In the genomic region with DNA sequence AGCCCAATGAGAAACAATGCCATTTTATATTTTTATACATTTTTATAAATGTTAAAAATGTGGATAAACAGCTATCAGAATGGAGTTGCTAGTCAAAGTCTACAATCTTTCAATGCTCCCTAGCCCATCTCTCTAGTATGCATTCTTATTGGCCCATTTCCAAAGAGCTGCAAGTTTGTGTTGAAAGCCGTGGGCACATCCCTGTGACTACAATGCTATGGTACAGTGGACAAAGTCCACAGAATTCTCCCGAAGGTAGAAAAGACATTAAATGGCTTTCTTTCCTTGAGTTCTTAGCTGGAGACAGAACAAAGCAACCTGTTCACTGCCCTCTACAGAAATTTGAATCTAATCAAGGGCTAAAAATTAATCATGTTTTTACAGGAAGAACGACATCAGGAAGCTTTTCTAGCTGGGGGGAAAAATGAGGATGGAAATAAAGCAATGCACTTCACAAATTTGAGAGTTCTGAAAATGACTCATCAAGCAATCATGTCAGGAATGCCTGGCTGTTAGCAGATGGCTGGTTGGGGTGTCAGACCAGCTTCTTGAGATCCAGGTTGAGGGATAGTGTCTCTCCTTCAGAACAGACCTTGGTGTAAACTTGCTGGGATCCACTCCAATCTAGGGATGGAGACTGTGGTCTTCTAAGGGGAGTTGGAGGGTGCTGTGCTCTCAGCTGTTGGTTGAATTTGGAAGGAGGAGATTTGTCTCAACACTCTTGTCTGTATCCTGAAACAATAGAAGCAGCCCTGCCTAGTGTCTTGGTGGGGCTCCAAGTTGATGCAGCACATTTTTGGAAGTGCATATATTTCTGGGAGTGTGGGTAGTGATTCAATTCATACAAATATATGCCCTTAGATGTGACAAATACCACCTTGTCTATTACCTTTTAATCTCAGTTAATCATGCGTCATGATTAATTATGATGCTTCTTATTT, we compare ENCODE assay signal across 1 cellular context.
A peak's percentile ranks its signal among the peaks of the same experiment; 100 is the strongest.
TF ChIP-seq lines count a peak whose summit lies in the region.

No MANE protein-coding gene starts in this region.

TF ChIP-seq in SK-N-SH treated with all-trans-retinoic acid at 6 μM for 48 hours, 23 proteins besides CTCF, POLR2A, EP300 and RAD21 (continued from another document):
- TF ChIP-seq POU6F1 (CRISPR knock-in tag; IDR thresholded peaks at IDR 0.05; ENCODE audit: borderline replicate concordance, low read depth) (no peak), ISL1 (CRISPR knock-in tag; IDR thresholded peaks at IDR 0.05) (peak; percentile 83)
